Comparison of ENCODE assay signal across 9 cellular contexts in the genomic region with DNA sequence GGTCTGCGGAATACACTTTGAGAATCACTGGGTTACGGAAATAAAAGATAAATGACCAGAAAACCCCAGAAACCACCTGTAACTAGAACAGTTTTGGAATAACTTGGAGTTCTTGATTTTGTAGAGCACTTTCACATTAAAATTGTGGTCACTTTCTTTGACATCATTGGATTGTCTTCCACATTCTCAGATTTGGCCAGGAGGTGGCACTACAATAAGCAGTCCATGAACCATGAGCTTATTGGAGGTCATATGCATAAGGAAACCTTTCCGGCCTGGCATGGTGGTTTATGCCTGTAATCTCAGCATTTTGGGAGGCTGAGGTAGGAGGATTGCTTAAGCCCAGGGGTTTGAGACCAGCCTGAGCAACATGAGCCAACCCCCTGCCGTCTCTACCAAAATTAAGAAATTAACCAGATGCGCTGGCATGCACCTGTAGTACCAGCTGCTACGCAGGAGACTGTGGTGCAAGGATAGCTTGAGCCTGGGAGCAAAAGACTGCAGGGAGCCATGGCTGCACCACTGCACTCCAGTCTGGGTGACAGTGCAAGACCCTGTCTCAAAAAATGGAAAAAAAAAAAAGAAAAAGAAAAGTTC.
DNase-seq lines count a peak whose midpoint lies in the region; ATAC-seq and TF ChIP-seq lines count a peak whose summit lies in the region.
"Had no signal": no experiment of that assay in that cellular context is flagged by ENCODE, and none has a peak within 500 bp of the region (broad histone marks: within the 10 kb centered on the region; RNA-seq: fewer than 3 reads in every experiment).

No MANE protein-coding gene starts in this region.

- H3K4me2 ChIP-seq in mesendoderm (ENCODE audit: low read length) = no peak overlapping the region

- H3K4me3 ChIP-seq in GM12864 (ENCODE audit: low read depth, low read length) (no peak overlapping the region), mesendoderm (ENCODE audit: low read length) (no peak overlapping the region)
- H3K4me3 ChIP-seq: ovary had no signal

- no peak overlapping the region for H2BK5ac ChIP-seq in mesendoderm (ENCODE audit: low read length)

- H4K5ac ChIP-seq in mesendoderm (ENCODE audit: low read length) = no peak overlapping the region

- H3K27me3 ChIP-seq in mesendoderm (ENCODE audit: insufficient read depth, low read length, poor library complexity) = no peaks in the 10 kb centered on the region
- H3K27me3 ChIP-seq: ovary had no signal

- DNase-seq in AG08396 (ENCODE audit: low spot score) = peak; percentile 18
- peak; percentile 15 for DNase-seq in GM12864 (ENCODE audit: low read depth)
- DNase-seq in RPMI7951 (ENCODE audit: low read depth) = peak; percentile 6
- DNase-seq in cerebellar cortex (ENCODE audit: low spot score) = peak; percentile 22
- peak; percentile 54 for DNase-seq in mesendoderm
- no peak for DNase-seq in NCI-H1436 treated with DMSO at 0.1 percent for 48 hours (lab: John Stamatoyannopoulos, UW)
- DNase-seq in T-helper 9 cell = no peak

- no peak overlapping the region for H3K56ac ChIP-seq in mesendoderm (ENCODE audit: low read length)

- H3K79me2 ChIP-seq in mesendoderm (ENCODE audit: control insufficient read depth, insufficient read depth, low read length) = no peaks in the 10 kb centered on the region

- no peak overlapping the region for H3K9ac ChIP-seq in mesendoderm (ENCODE audit: low read length)

- ATAC-seq in HG02973 (IDR thresholded peaks at IDR 0.05; ENCODE audit: unreplicated experiment) = peak; percentile 56

- H3K79me1 ChIP-seq in mesendoderm (ENCODE audit: low read length) = no peaks in the 10 kb centered on the region

- no peak overlapping the region for H3K27ac ChIP-seq in mesendoderm (ENCODE audit: low read depth, low read length)
- H3K27ac ChIP-seq: ovary had no signal

- no peaks in the 10 kb centered on the region for H3K4me1 ChIP-seq in mesendoderm (ENCODE audit: control insufficient read depth, low read depth, low read length)

- no peak overlapping the region for H4K8ac ChIP-seq in mesendoderm (ENCODE audit: low read depth, low read length)

- H3K18ac ChIP-seq in mesendoderm (ENCODE audit: low read length) = no peak overlapping the region

- no peak overlapping the region for H2BK120ac ChIP-seq in mesendoderm (ENCODE audit: low read depth, low read length)

- H2BK15ac ChIP-seq in mesendoderm (replicated peaks; ENCODE audit: low read depth) = no peak overlapping the region

- H3K23ac ChIP-seq in mesendoderm (ENCODE audit: low read length) = no peak overlapping the region

- no peak overlapping the region for H3K4ac ChIP-seq in mesendoderm (ENCODE audit: low read depth, low read length)

- H2AK5ac ChIP-seq in mesendoderm (ENCODE audit: low read length) = no peak overlapping the region

- TF ChIP-seq CTCF in GM12864 (IDR thresholded peaks at IDR 0.05; ENCODE audit: low read depth, low read length, missing control alignments) = peak; percentile 63

- H3K36me3 ChIP-seq in mesendoderm (ENCODE audit: control insufficient read depth, insufficient read depth, low read length) = no peaks in the 10 kb centered on the region
- H3K36me3 ChIP-seq: ovary had no signal

- no CpG with 5 or more reads among the region's 6 CpGs for WGBS in mesendoderm (ENCODE audit: extremely low coverage, insufficient coverage, low lambda C conversion rate)

Comparison
In these comparisons a context has a peak if more than half of its experiments do, and no peak if none do; other contexts are left out.
1. DNase-seq: peak in AG08396 (single experiment), GM12864 (single experiment), RPMI7951 (single experiment), cerebellar cortex (single experiment) and mesendoderm (single experiment); none in NCI-H1436 treated with DMSO at 0.1 percent for 48 hours (single experiment) and T-helper 9 cell (single experiment).